27 cellular contexts compared by ENCODE assay signal in genomic region chr12:32734952-32735351, GRCh38.
"Had no signal": no experiment of that assay in that cellular context is flagged by ENCODE, and none has a peak within 500 bp of the region (broad histone marks: within the 10 kb centered on the region; RNA-seq: fewer than 3 reads in every experiment).

No MANE protein-coding gene starts in this region.

- H3K9me3 Mint-ChIP-seq: activated naive CD8-positive, alpha-beta T cell treated with anti-CD3 and anti-CD28 coated beads, Interleukin-2, amount 10 ng/mL, durations not matched to agents 7 days and 5 days; activated T-cell treated with anti-CD3 and anti-CD28 coated beads, Interleukin-2, amount 50 U/mL, for 24 hours; effector memory CD8-positive, alpha-beta T cell; nephron; T-helper 1 cell treated with Interleukin-12 subunit alpha and Interleukin-12 subunit beta and Interleukin-4 antibody, amounts not matched to agents 30 μg/mL and 1 μg/mL, for 36 hours had no signal

- ATAC-seq: activated CD4-positive, CD25-positive, alpha-beta regulatory T cell treated with anti-CD3 and anti-CD28 coated beads, Interleukin-2, amount 50 U/mL, for 24 hours; effector memory CD8-positive, alpha-beta T cell; esophagus mucosa; heart right ventricle; right cardiac atrium; stimulated activated naive CD8-positive, alpha-beta T cell treated with anti-CD3 and anti-CD28 coated beads, Interleukin-15, Interleukin-2, amounts not matched to agents 100 U/mL and 50 U/mL, for 24 hours had no signal

- H3K27ac Mint-ChIP-seq: activated naive CD8-positive, alpha-beta T cell treated with anti-CD3 and anti-CD28 coated beads, Interleukin-2, amount 10 ng/mL, durations not matched to agents 7 days and 5 days; nephron; T-helper 1 cell treated with Interleukin-12 subunit alpha and Interleukin-12 subunit beta and Interleukin-4 antibody, amounts not matched to agents 30 μg/mL and 1 μg/mL, for 36 hours had no signal

- H3K4me3 Mint-ChIP-seq: activated naive CD8-positive, alpha-beta T cell treated with anti-CD3 and anti-CD28 coated beads, Interleukin-2, amount 10 ng/mL, durations not matched to agents 7 days and 5 days; activated T-cell treated with anti-CD3 and anti-CD28 coated beads, Interleukin-2, amount 50 U/mL, for 24 hours; effector memory CD8-positive, alpha-beta T cell; nephron; T-helper 1 cell treated with Interleukin-12 subunit alpha and Interleukin-12 subunit beta and Interleukin-4 antibody, amounts not matched to agents 30 μg/mL and 1 μg/mL, for 36 hours had no signal

- H3K27me3 Mint-ChIP-seq: activated naive CD8-positive, alpha-beta T cell treated with anti-CD3 and anti-CD28 coated beads, Interleukin-2, amount 10 ng/mL, durations not matched to agents 7 days and 5 days; activated T-cell treated with anti-CD3 and anti-CD28 coated beads, Interleukin-2, amount 50 U/mL, for 24 hours; effector memory CD8-positive, alpha-beta T cell had no signal

- DNase-seq: activated CD4-positive, alpha-beta T cell treated with anti-CD3 and anti-CD28 coated beads for 48 hours; activated CD4-positive, alpha-beta T cell treated with anti-CD3 and anti-CD28 coated beads, Interleukin-2, amount 50 U/mL, for 48 hours; activated CD8-positive, alpha-beta memory T cell treated with anti-CD3 and anti-CD28 coated beads, Interleukin-2, amount 50 U/mL, for 48 hours; activated gamma-delta T cell treated with Interleukin-2 at 50 U/mL for 16 hours; activated naive CD8-positive, alpha-beta T cell treated with anti-CD3 and anti-CD28 coated beads, Interleukin-2, amount 10 ng/mL, durations not matched to agents 7 days and 5 days; activated T-cell treated with anti-CD3 and anti-CD28 coated beads, Interleukin-2, amount 50 U/mL, for 24 hours; amniotic stem cell; brain microvascular endothelial cell; cortex of kidney; effector memory CD8-positive, alpha-beta T cell; foreskin fibroblast; heart right ventricle; mesendoderm; posterior cingulate gyrus; right cardiac atrium; spleen; stimulated activated naive CD8-positive, alpha-beta T cell treated with anti-CD3 and anti-CD28 coated beads, Interleukin-15, Interleukin-2, amounts not matched to agents 100 U/mL and 50 U/mL, for 24 hours; T-helper 9 cell; testis; trophoblast cell had no signal

- FAIRE-seq: astrocyte, TTC549, urothelium cell line had no signal
